Comparison of ENCODE assay signal across 10 cellular contexts in genomic region chr17:83200746-83201145, GRCh38.
DNase-seq lines count a peak whose midpoint lies in the region; ATAC-seq and TF ChIP-seq lines count a peak whose summit lies in the region.
"Had no signal": no experiment of that assay in that cellular context is flagged by ENCODE, and none has a peak within 500 bp of the region (broad histone marks: within the 10 kb centered on the region; RNA-seq: fewer than 3 reads in every experiment).

No MANE protein-coding gene starts in this region.

- H3K27me3 ChIP-seq in parathyroid adenoma (ENCODE audit: control insufficient read depth, insufficient read depth, low read length): no peaks in the 10 kb centered on the region
- H3K27me3 ChIP-seq: dorsolateral prefrontal cortex had no signal

- intact Hi-C loops in CD14-positive monocyte (cut with micrococcal nuclease): no loop called here
- intact Hi-C loops in Right ventricle myocardium inferior (cut with DNase I): no loop called here

- H3K27me3 Mint-ChIP-seq in CD14-positive monocyte (ENCODE audit: low read depth in 3 of 3) (peaks cover 0 to 2% (median 2%) of the 10 kb centered on the region in 3 donors), T-cell (peaks cover 0 to 2% of the 10 kb centered on the region in 2 donors)

- H2AFZ ChIP-seq in parathyroid adenoma: peak overlapping the region; percentile 84

- H3K27ac Mint-ChIP-seq in CD14-positive monocyte (peak overlapping the region; percentile 100), T-cell (peak overlapping the region; percentile 82 to 84)

- H3K9ac ChIP-seq in parathyroid adenoma: no peak overlapping the region

- H3K79me2 ChIP-seq in parathyroid adenoma: no peaks in the 10 kb centered on the region

- POLR2A ChIA-PET in T-cell (lab: Charles Lee): no interaction called here

- no peaks in the 10 kb centered on the region for H3K9me3 ChIP-seq in parathyroid adenoma (ENCODE audit: control insufficient read depth, low read length)

- H3K4me1 Mint-ChIP-seq in CD14-positive monocyte: peaks cover 78% of the 10 kb centered on the region
- H3K4me1 Mint-ChIP-seq in T-cell: peaks cover 30 to 41% (median 36%) of the 10 kb centered on the region in 3 donors

- no peaks in the 10 kb centered on the region for H3K9me3 Mint-ChIP-seq in CD14-positive monocyte
- H3K9me3 Mint-ChIP-seq in T-cell: no peaks in the 10 kb centered on the region

- CTCF ChIA-PET in T-cell (lab: Charles Lee): interaction anchor here in 1 of 2 donors (0.6 kb wide), 1 partner anchor 311 kb away, joined by 3 read pairs; no protein-coding TSS in a partner anchor

- no peak overlapping the region for H3K4me3 ChIP-seq in parathyroid adenoma (ENCODE audit: low read depth, low read length)
- H3K4me3 ChIP-seq: dorsolateral prefrontal cortex had no signal

- peaks cover 42% of the 10 kb centered on the region for H3K4me1 ChIP-seq in parathyroid adenoma

- peak overlapping the region; percentile 74 for H3K27ac ChIP-seq in parathyroid adenoma

- H3K4me2 ChIP-seq in parathyroid adenoma (ENCODE audit: low read length): peak overlapping the region; percentile 33

- H3K36me3 ChIP-seq in parathyroid adenoma (ENCODE audit: control insufficient read depth, insufficient read depth, low read length): no peaks in the 10 kb centered on the region

- ATAC-seq in T-cell (replicated peaks in 1 of 4) (peak in 1 of 4 experiments; percentile 5), Right ventricle myocardium inferior (no peak), GM21423 (IDR thresholded peaks at IDR 0.05; ENCODE audit: unreplicated experiment) (no peak)

- no peak for TF ChIP-seq CTCF in CD14-positive monocyte (IDR thresholded peaks at IDR 0.05)
- no peak for TF ChIP-seq CTCF in parathyroid adenoma (IDR thresholded peaks at IDR 0.05)

- DNase-seq in CD14-positive monocyte (ENCODE audit: low spot score) (peak; percentile 43), T-cell (peak in 1 of 34 experiments; percentile 3), Right ventricle myocardium inferior (ENCODE audit: missing footprints) (peak; percentile 21), cerebellar cortex (ENCODE audit: low spot score) (no peak), NCI-H187 (lab: John Stamatoyannopoulos, UW) (no peak), amygdala (lab: John Stamatoyannopoulos, UW) (no peak)
- DNase-seq: NCI-H446 treated with DMSO at 0.1 percent for 48 hours had no signal

- H3K4me3 Mint-ChIP-seq in CD14-positive monocyte (peak overlapping the region; percentile 80 to 83), T-cell (peak overlapping the region in 1 of 3 donors; percentile 86)

- peaks cover 4 to 13% of the 10 kb centered on the region in 2 donors for H3K36me3 Mint-ChIP-seq in CD14-positive monocyte
- H3K36me3 Mint-ChIP-seq in T-cell: no peaks in the 10 kb centered on the region

Comparison
In these comparisons a context has a peak if more than half of its experiments do, and no peak if none do; other contexts are left out.
1. DNase-seq: peak in CD14-positive monocyte (single experiment) and Right ventricle myocardium inferior (single experiment); none in cerebellar cortex (single experiment), NCI-H187 (0 of 2) and amygdala (0 of 56).